Comparison of ENCODE assay signal across 8 cellular contexts in genomic region chr6:26157150-26157837, GRCh38.
DNase-seq lines count a peak whose midpoint lies in the region; ATAC-seq and TF ChIP-seq lines count a peak whose summit lies in the region.

No MANE protein-coding gene starts in this region.

- ATAC-seq in GM19043 (IDR thresholded peaks at IDR 0.05; ENCODE audit: low read depth, unreplicated experiment) (peak; percentile 11), HG03378 (IDR thresholded peaks at IDR 0.05; ENCODE audit: unreplicated experiment) (peak; percentile 15)

- H3K27me3 ChIP-seq in BLaER1: no peaks in the 10 kb centered on the region
- H3K27me3 ChIP-seq in esophagus squamous epithelium: no peaks in the 10 kb centered on the region
- no peaks in the 10 kb centered on the region for H3K27me3 ChIP-seq in suprapubic skin

- peaks cover 11% of the 10 kb centered on the region for H3K4me1 Mint-ChIP-seq in nephron

- peak overlapping the region; percentile 95 for H3K27ac ChIP-seq in BLaER1
- H3K27ac ChIP-seq in esophagus squamous epithelium: peak overlapping the region; percentile 96 to 99 (median 97)
- peak overlapping the region; percentile 89 for H3K27ac ChIP-seq in suprapubic skin

- H3K4me3 Mint-ChIP-seq in nephron: peak overlapping the region; percentile 93 to 98 (median 98)

- H3K36me3 Mint-ChIP-seq in nephron (ENCODE audit: low read depth): no peaks in the 10 kb centered on the region

- H3K9me3 Mint-ChIP-seq in nephron: no peaks in the 10 kb centered on the region

- TF ChIP-seq CTCF in esophagus squamous epithelium (IDR thresholded peaks at IDR 0.05) (no peak), nephron (IDR thresholded peaks at IDR 0.05; ENCODE audit: unreplicated experiment in 3 of 3) (no peak), suprapubic skin (IDR thresholded peaks at IDR 0.05) (no peak)

- 0% methylated on average over 17 to 25 of the region's 29 CpGs for WGBS in esophagus squamous epithelium, 2 donors
- WGBS in suprapubic skin: under 1% methylated on average over 29 of the region's 29 CpGs

- H3K4me3 ChIP-seq in BLaER1 (peak overlapping the region; percentile 84), esophagus squamous epithelium (peak overlapping the region; percentile 67 to 84 (median 72)), suprapubic skin (peak overlapping the region; percentile 71)

- peaks cover 31% of the 10 kb centered on the region for H3K4me1 ChIP-seq in BLaER1
- peaks cover 0 to 54% (median 12%) of the 10 kb centered on the region in 3 donors for H3K4me1 ChIP-seq in esophagus squamous epithelium
- peaks cover 23% of the 10 kb centered on the region for H3K4me1 ChIP-seq in suprapubic skin

- H3K27me3 Mint-ChIP-seq in nephron (ENCODE audit: low read depth): no peaks in the 10 kb centered on the region

- TF ChIP-seq EP300 in suprapubic skin (IDR thresholded peaks at IDR 0.05): no peak

- peaks cover 55% of the 10 kb centered on the region for H4K20me1 ChIP-seq in BLaER1

- DNase-seq in NOMO-1 treated with dmso at 0.1 percent for 144 hours (lab: John Stamatoyannopoulos, UW; ENCODE audit: unreplicated experiment) (peak; percentile 70), activated T-cell treated with anti-CD3 and anti-CD28 coated beads for 24 hours (ENCODE audit: low read depth) (peak; percentile 50), esophagus squamous epithelium (lab: John Stamatoyannopoulos, UW) (no peak), suprapubic skin (ENCODE audit: low spot score in 2 of 2) (peak; percentile 83 to 87)

- H3K36me3 ChIP-seq in BLaER1 (no peaks in the 10 kb centered on the region), esophagus squamous epithelium (no peaks in the 10 kb centered on the region), suprapubic skin (no peaks in the 10 kb centered on the region)

- H3K9ac ChIP-seq in BLaER1: peak overlapping the region; percentile 95

- H3K9me3 ChIP-seq in BLaER1: no peaks in the 10 kb centered on the region
- H3K9me3 ChIP-seq in esophagus squamous epithelium: peaks cover 0 to 19% (median 0%) of the 10 kb centered on the region in 3 donors
- no peaks in the 10 kb centered on the region for H3K9me3 ChIP-seq in suprapubic skin

- H3K4me2 ChIP-seq in BLaER1: peak overlapping the region; percentile 85

- intact Hi-C loops in esophagus squamous epithelium (cut with DNase I): loop anchor here (2.0 kb wide), 1 partner anchor 32 kb away; a partner anchor contains a TSS

- peak overlapping the region; percentile 84 to 98 (median 98) for H3K27ac Mint-ChIP-seq in nephron

- TF ChIP-seq POLR2A in esophagus squamous epithelium (IDR thresholded peaks at IDR 0.05) (peak in 3 of 4 donors; percentile 42 to 97 (median 45)), suprapubic skin (IDR thresholded peaks at IDR 0.05) (peak; percentile 11 to 68)
